ENCODE assay signal across 13 cellular contexts in the genomic region with DNA sequence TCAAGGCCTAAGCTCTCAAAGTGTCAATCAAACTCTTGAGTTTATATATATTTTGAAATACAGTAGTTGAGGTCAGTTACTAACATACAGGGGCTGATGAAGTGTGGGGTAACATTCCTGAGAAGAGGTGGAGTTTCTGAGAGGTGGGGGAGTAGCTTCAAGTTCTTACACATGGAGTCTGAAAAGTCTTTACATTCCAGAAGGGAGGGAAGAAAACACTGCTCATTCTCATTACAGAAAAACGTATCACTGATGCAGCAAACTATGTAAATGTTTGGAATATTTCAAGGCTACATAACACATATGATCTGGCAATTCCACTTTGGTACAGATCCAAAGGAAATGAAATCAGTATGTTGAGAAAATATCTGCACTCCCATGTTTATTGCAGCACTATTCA.
"Had no signal": no experiment of that assay in that cellular context is flagged by ENCODE, and none has a peak within 500 bp of the region (broad histone marks: within the 10 kb centered on the region; RNA-seq: fewer than 3 reads in every experiment).

No MANE protein-coding gene starts in this region.

- H3K27ac ChIP-seq: hepatocyte, prostate gland had no signal

- H3K9me3 ChIP-seq: mucosa of descending colon, prostate gland had no signal

- H3K36me3 ChIP-seq: prostate gland had no signal

- DNase-seq: activated CD4-positive, alpha-beta T cell treated with anti-CD3 and anti-CD28 coated beads, Interleukin-2, amount 50 U/mL, for 1 hour; activated CD4-positive, CD25-positive, alpha-beta regulatory T cell; activated effector memory CD4-positive, alpha-beta T cell treated with Interleukin-2 at 50 U/mL for 16 hours; activated T-cell treated with anti-CD3 and anti-CD28 coated beads, Interleukin-2, amount 50 U/mL, for 24 hours; effector CD4-positive, alpha-beta T cell; kidney glomerular epithelial cell; mucosa of descending colon; naive thymus-derived CD8-positive, alpha-beta T cell; stimulated activated naive CD4-positive, alpha-beta T cell; T-helper 2 cell had no signal

- H3K4me3 ChIP-seq: hepatocyte, mucosa of descending colon, prostate gland had no signal

- H3K27me3 ChIP-seq: hepatocyte had no signal

- H3K4me1 ChIP-seq: prostate gland had no signal

- ATAC-seq: mucosa of descending colon; naive thymus-derived CD8-positive, alpha-beta T cell; sciatic nerve had no signal
